ENCODE assay signal across 9 cellular contexts in the genomic region with DNA sequence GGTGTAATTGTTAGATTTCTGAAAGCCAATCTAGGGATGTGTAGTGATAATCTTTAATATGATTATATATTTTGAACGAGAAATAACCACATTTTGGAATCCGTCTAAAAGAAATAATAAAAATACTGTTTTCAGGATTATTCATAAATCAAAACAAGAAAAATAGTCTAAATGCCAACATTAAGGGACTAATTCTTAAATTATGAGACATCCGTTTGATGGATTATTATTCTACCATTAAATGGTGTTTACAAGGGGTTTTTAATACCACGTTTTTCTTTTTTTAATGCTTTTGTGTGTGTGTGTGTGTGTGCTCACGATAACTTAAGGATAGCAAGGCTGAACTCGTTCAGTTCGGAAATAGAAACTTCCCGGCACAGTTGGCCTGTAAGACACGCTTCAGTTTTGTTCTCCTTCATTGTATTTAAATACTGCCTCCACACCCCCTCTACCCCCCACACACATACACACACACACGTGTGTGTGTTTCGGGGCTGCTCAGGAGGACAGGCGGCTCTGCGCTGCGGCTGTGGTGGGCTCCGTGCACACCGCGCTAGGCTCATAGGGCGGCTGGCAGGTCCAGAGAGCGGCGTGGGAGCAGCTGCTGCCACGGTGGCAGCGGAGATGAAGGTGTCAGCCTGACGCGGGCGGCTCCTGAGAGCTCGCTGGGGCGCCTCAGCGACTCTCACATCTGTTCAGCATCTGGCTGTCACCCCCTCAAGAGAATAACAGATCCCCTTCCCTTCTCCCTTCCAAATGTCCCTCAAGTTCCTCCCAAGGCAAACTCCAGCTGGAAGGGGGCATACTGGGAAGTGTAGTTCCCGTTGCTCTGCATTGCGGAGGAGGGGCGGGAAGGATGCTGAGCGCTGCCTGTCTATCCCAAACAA. TPM values are rescaled to one million over a fixed set of nuclear protein-coding genes. Genes with fewer than 3 reads are reported as not detected.
DNase-seq lines count a peak whose midpoint lies in the region; ATAC-seq and TF ChIP-seq lines count a peak whose summit lies in the region.
"Had no signal": no experiment of that assay in that cellular context is flagged by ENCODE, and none has a peak within 500 bp of the region (broad histone marks: within the 10 kb centered on the region; RNA-seq: fewer than 3 reads in every experiment).

No MANE protein-coding gene starts in this region.

- H3K4me3 ChIP-seq in WI38 (ENCODE audit: low read depth, low read length) (peak overlapping the region; percentile 35), endodermal cell (ENCODE audit: low read length) (peak overlapping the region; percentile 73), prostate gland (peak overlapping the region in 1 of 2 donors; percentile 12)
- H3K4me3 ChIP-seq: BLaER1 had no signal

- H3K4me1 Mint-ChIP-seq in endodermal cell (no peaks in the 10 kb centered on the region), nephron (peaks cover 16% of the 10 kb centered on the region)

- intact Hi-C loops in prostate gland (cut with DNase I) = no loop called here

- no peaks in the 10 kb centered on the region for H3K4me1 ChIP-seq in endodermal cell (ENCODE audit: control insufficient read depth, insufficient read depth, low read length)
- no peaks in the 10 kb centered on the region for H3K4me1 ChIP-seq in prostate gland (replicated peaks)
- H3K4me1 ChIP-seq: BLaER1 had no signal

- H3K4me3 Mint-ChIP-seq in endodermal cell (peak overlapping the region; percentile 60), nephron (peak overlapping the region; percentile 78 to 85 (median 84))

- ATAC-seq in GM18502 (IDR thresholded peaks at IDR 0.05; ENCODE audit: poor library complexity, unreplicated experiment) (no peak), HG03439 (IDR thresholded peaks at IDR 0.05; ENCODE audit: unreplicated experiment) (no peak)

- DNase-seq in NCI-H1092 treated with DMSO at 0.1 percent for 48 hours (lab: John Stamatoyannopoulos, UW) = peak; percentile 17
- no peak for DNase-seq in NCI-H1092 (lab: John Stamatoyannopoulos, UW)
- peak; percentile 83 for DNase-seq in endodermal cell
- DNase-seq in prostate gland (ENCODE audit: low spot score) = no peak

- peaks cover 51% of the 10 kb centered on the region for H3K27me3 Mint-ChIP-seq in endodermal cell (ENCODE audit: insufficient read depth)
- peaks cover 51% of the 10 kb centered on the region for H3K27me3 Mint-ChIP-seq in nephron (ENCODE audit: low read depth)

- H3K36me3 ChIP-seq in endodermal cell (ENCODE audit: control insufficient read depth, insufficient read depth, low read length) (no peaks in the 10 kb centered on the region), prostate gland (no peaks in the 10 kb centered on the region)
- H3K36me3 ChIP-seq: BLaER1 had no signal

- no peak for TF ChIP-seq POLR2A in prostate gland (IDR thresholded peaks at IDR 0.05)

- peak overlapping the region; percentile 12 for H3K9ac ChIP-seq in endodermal cell (ENCODE audit: extremely low read depth, low read length, poor library complexity, severe bottlenecking)
- H3K9ac ChIP-seq: BLaER1 had no signal

- H3K9me3 Mint-ChIP-seq in endodermal cell = no peaks in the 10 kb centered on the region
- H3K9me3 Mint-ChIP-seq in nephron = peaks cover 7% of the 10 kb centered on the region

- H3K27ac Mint-ChIP-seq in endodermal cell (no peak overlapping the region), nephron (no peak overlapping the region)

- no peak for TF ChIP-seq CTCF in WI38 (IDR thresholded peaks at IDR 0.05; ENCODE audit: low read depth, low read length)
- no peak for TF ChIP-seq CTCF in endodermal cell (conservative IDR thresholded peaks at IDR 0.05)
- no peak for TF ChIP-seq CTCF in nephron (IDR thresholded peaks at IDR 0.05; ENCODE audit: unreplicated experiment in 3 of 3)
- TF ChIP-seq CTCF in prostate gland (IDR thresholded peaks at IDR 0.05) = no peak

- H3K9me3 ChIP-seq in endodermal cell (ENCODE audit: control insufficient read depth, low read length) (no peaks in the 10 kb centered on the region), prostate gland (no peaks in the 10 kb centered on the region)
- H3K9me3 ChIP-seq: BLaER1 had no signal

- 14% methylated on average over 30 of the region's 32 CpGs; no CpG with 5 or more reads in 1 of the 2 experiments for WGBS in endodermal cell (ENCODE audit: insufficient coverage in 1 of 2, insufficient read length in 1 of 2), 2 experiments
- WGBS in prostate gland = 6% methylated on average over 31 of the region's 32 CpGs

- H3K36me3 Mint-ChIP-seq in endodermal cell (ENCODE audit: low read depth) (no peaks in the 10 kb centered on the region), nephron (ENCODE audit: low read depth) (no peaks in the 10 kb centered on the region)

- H3K27ac ChIP-seq in endodermal cell (ENCODE audit: low read depth, low read length) = no peak overlapping the region
- H3K27ac ChIP-seq in prostate gland = no peak overlapping the region
- H3K27ac ChIP-seq: BLaER1 had no signal

- peaks cover 53% of the 10 kb centered on the region for H3K27me3 ChIP-seq in endodermal cell (ENCODE audit: control insufficient read depth, insufficient read depth, low read length, poor library complexity, severe bottlenecking)
- H3K27me3 ChIP-seq in prostate gland (replicated peaks; ENCODE audit: insufficient read depth) = peaks cover 8% of the 10 kb centered on the region

RNA-seq across cellular contexts. Expression of gene ANP32A, which starts 23.0 kb away (rescaled TPM):
- total RNA-seq in endodermal cell (100 to 1,000 TPM; 346 to 385 TPM), prostate gland (10 to 100 TPM; 52.6 to 70.8 TPM)
- polyA plus RNA-seq in endodermal cell (2013, experiment 1 of 2) = 302 TPM
- polyA plus RNA-seq in endodermal cell (2013, experiment 2 of 2) = 289 TPM

Comparison
In these comparisons a context has a peak if more than half of its experiments do, and no peak if none do; other contexts are left out.
1. DNase-seq: peak in NCI-H1092 treated with DMSO at 0.1 percent for 48 hours (single experiment) and endodermal cell (single experiment); none in NCI-H1092 (single experiment) and prostate gland (single experiment).
2. RNA of gene ANP32A, which starts 23.0 kb away (total RNA-seq): 346 to 385 TPM in endodermal cell; 52.6 to 70.8 TPM in prostate gland; every median in the first group is over 4 times any median in the second.